In the genomic region with DNA sequence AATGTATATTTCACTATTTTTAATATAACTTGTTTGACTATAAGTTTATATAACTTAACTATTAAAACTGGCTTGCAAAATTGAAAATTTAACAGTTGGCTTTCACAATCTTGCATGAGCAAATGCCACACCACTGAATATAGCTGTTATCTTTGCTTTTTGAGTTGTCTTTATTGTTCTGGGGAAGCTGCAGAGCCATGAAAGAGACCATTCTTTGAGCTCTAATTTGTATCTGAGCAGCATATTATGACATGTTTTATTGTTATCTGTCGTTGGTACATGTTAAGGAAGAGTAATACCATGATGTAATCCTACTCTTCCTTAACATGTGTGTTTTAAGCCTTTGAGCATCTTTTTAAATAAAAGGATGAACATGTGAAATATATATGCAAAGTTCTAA, we compare ENCODE assay signal across 23 cellular contexts.
"Had no signal": no experiment of that assay in that cellular context is flagged by ENCODE, and none has a peak within 500 bp of the region (broad histone marks: within the 10 kb centered on the region; RNA-seq: fewer than 3 reads in every experiment).

No MANE protein-coding gene starts in this region.

- H3K4me3 ChIP-seq: neural progenitor cell, stomach, testis, transverse colon had no signal

- H3K4me1 ChIP-seq: foreskin keratinocyte, parathyroid adenoma, testis, transverse colon had no signal

- H3K27me3 ChIP-seq: brain microvascular endothelial cell, esophagus muscularis mucosa, neural progenitor cell, stomach, testis, transverse colon had no signal

- H3K27ac ChIP-seq: brain microvascular endothelial cell, esophagus muscularis mucosa, foreskin keratinocyte, parathyroid adenoma, stomach, testis, transverse colon had no signal

- H3K36me3 ChIP-seq: brain microvascular endothelial cell, esophagus muscularis mucosa, neural progenitor cell, stomach, transverse colon had no signal

- DNase-seq: activated CD4-positive, alpha-beta T cell treated with anti-CD3 and anti-CD28 coated beads, Interleukin-2, amount 10 ng/mL, durations not matched to agents 24 days and 14 days; activated CD4-positive, CD25-positive, alpha-beta regulatory T cell treated with anti-CD3 and anti-CD28 coated beads, Interleukin-2, amount 50 U/mL, for 72 hours; activated CD8-positive, alpha-beta memory T cell treated with anti-CD3 and anti-CD28 coated beads, Interleukin-2, amount 10 ng/mL, durations not matched to agents 7 days and 5 days; activated CD8-positive, alpha-beta T cell treated with anti-CD3 and anti-CD28 coated beads, Interleukin-2, amount 10 ng/mL, durations not matched to agents 7 days and 5 days; activated naive CD8-positive, alpha-beta T cell treated with anti-CD3 and anti-CD28 coated beads, Interleukin-2, amount 50 U/mL, for 24 hours; activated T-cell treated with anti-CD3 and anti-CD28 coated beads, Interleukin-2, amount 50 U/mL, for 48 hours; brain microvascular endothelial cell; foreskin keratinocyte; left colon; mammary epithelial cell; natural killer cell; occipital lobe; right cardiac atrium; stimulated activated CD4-positive, alpha-beta T cell treated with anti-CD3 and anti-CD28 coated beads, Interleukin-15, amount 100 ng/mL, for 24 hours; stimulated activated CD4-positive, alpha-beta T cell treated with anti-CD3 and anti-CD28 coated beads, Interleukin-2, amount 100 ng/mL, for 24 hours; stimulated activated naive B cell treated with anti-CD40 and anti-IgM and Interleukin-4, amounts not matched to agents 10 μg/mL and 1 μg/mL and 100 μg/mL, for 72 hours; stomach; T-helper 17 cell; testis; transverse colon had no signal

- H3K9me3 ChIP-seq: esophagus muscularis mucosa, stomach, testis, transverse colon had no signal

- ATAC-seq: activated CD8-positive, alpha-beta memory T cell treated with anti-CD3 and anti-CD28 coated beads, Interleukin-2, amount 10 ng/mL, durations not matched to agents 7 days and 5 days; activated CD8-positive, alpha-beta T cell treated with anti-CD3 and anti-CD28 coated beads, Interleukin-2, amount 10 ng/mL, durations not matched to agents 7 days and 5 days; activated naive CD8-positive, alpha-beta T cell treated with anti-CD3 and anti-CD28 coated beads, Interleukin-2, amount 50 U/mL, for 24 hours; foreskin keratinocyte; left colon; natural killer cell; right cardiac atrium; stimulated activated naive B cell treated with anti-CD40 and anti-IgM and Interleukin-4, amounts not matched to agents 10 μg/mL and 1 μg/mL and 100 μg/mL, for 72 hours; T-helper 17 cell had no signal
